In genomic region chr5:40688127-40688756, GRCh38 we compare ENCODE assay signal across 8 cellular contexts. TPM values are rescaled to one million over a fixed set of nuclear protein-coding genes. Genes with fewer than 3 reads are reported as not detected.
DNase-seq lines count a peak whose midpoint lies in the region; ATAC-seq and TF ChIP-seq lines count a peak whose summit lies in the region.

No MANE protein-coding gene starts in this region.

- H3K27ac ChIP-seq in HL-60 (replicated peaks): no peak overlapping the region

- peak; percentile 66 for TF ChIP-seq CTCF in HL-60 (IDR thresholded peaks at IDR 0.05; ENCODE audit: insufficient read depth, low read length)

- ATAC-seq in GM19468 (IDR thresholded peaks at IDR 0.05; ENCODE audit: extremely low read depth, unreplicated experiment): peak; percentile 69

- H3K9ac ChIP-seq in endocrine pancreas (ENCODE audit: control insufficient read depth, insufficient read depth, low read length): peak overlapping the region; percentile 40

- peaks cover 18% of the 10 kb centered on the region for H3K4me1 ChIP-seq in endocrine pancreas (ENCODE audit: control insufficient read depth, insufficient read depth, low read length)

- DNase-seq in COLO829 (ENCODE audit: low spot score): peak; percentile 45
- DNase-seq in HL-60 (ENCODE audit: low read depth in 1 of 2, low spot score in 1 of 2): peak; percentile 69 to 87
- peak; percentile 18 for DNase-seq in NK-92 (lab: John Stamatoyannopoulos, UW; ENCODE audit: unreplicated experiment)
- DNase-seq in activated CD8-positive, alpha-beta memory T cell treated with anti-CD3 and anti-CD28 coated beads for 4 hours (ENCODE audit: low read depth in 2 of 2): peak; percentile 72 to 77
- peak; percentile 90 for DNase-seq in mucosa of gallbladder (ENCODE audit: low spot score)
- peak; percentile 73 for DNase-seq in stimulated activated CD8-positive, alpha-beta memory T cell treated with anti-CD3 and anti-CD28 coated beads, Interleukin-4, amount 100 ng/mL, for 24 hours (ENCODE audit: low read depth)

- no peaks in the 10 kb centered on the region for H3K9me3 ChIP-seq in endocrine pancreas (ENCODE audit: control insufficient read depth, low read length)

- H3K4me3 ChIP-seq in HL-60 (replicated peaks; ENCODE audit: insufficient read depth, low read length) (no peak overlapping the region), endocrine pancreas (ENCODE audit: control insufficient read depth, insufficient read depth, low read length) (peak overlapping the region; percentile 14)

- H3K36me3 ChIP-seq in endocrine pancreas (ENCODE audit: control insufficient read depth, insufficient read depth, low read length): no peaks in the 10 kb centered on the region

- H3K27me3 ChIP-seq in HL-60 (ENCODE audit: insufficient read depth, poor library complexity, severe bottlenecking) (no peaks in the 10 kb centered on the region), endocrine pancreas (ENCODE audit: control insufficient read depth, insufficient read depth, low read length) (no peaks in the 10 kb centered on the region)

RNA-seq across cellular contexts. Expression of gene PTGER4, which starts 8.5 kb away (rescaled TPM):
- total RNA-seq in mucosa of gallbladder: 24.0 TPM

Comparison
In these comparisons a context has a peak if more than half of its experiments do, and no peak if none do; other contexts are left out.
1. DNase-seq: peak in every context shown above with its lines; median percentile 90 in mucosa of gallbladder; 78 in HL-60; 74 in activated CD8-positive, alpha-beta memory T cell treated with anti-CD3 and anti-CD28 coated beads for 4 hours; 73 in stimulated activated CD8-positive, alpha-beta memory T cell treated with anti-CD3 and anti-CD28 coated beads, Interleukin-4, amount 100 ng/mL, for 24 hours; 45 in COLO829; 18 in NK-92.